ENCODE assay signal across 26 cellular contexts in the genomic region with DNA sequence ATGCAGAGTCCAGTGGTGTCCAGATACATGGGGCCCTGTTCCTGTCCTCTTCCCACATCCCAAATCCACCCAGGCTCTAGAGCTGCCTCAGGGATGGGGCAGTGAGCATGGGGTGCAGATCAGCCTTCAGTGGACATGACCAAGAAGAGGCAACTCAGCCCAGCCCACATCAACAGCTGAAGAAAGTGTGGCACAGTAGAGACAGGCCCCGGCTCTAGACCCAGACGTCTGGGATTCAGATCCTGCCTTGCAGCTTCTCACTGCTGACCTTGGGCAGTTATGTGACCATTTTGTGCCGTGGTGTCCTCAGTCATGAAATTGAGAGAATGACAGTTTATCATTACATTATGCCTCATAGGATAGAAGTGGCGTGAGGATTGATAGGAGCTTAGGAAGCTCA. TPM values are rescaled to one million over a fixed set of nuclear protein-coding genes. Genes with fewer than 3 reads are reported as not detected.
"Had no signal": no experiment of that assay in that cellular context is flagged by ENCODE, and none has a peak within 500 bp of the region (broad histone marks: within the 10 kb centered on the region; RNA-seq: fewer than 3 reads in every experiment).

No MANE protein-coding gene starts in this region.

- H3K36me3 Mint-ChIP-seq: stimulated activated memory B cell treated with anti-CD40 and anti-IgM and Interleukin-4, amounts not matched to agents 10 μg/mL and 1 μg/mL and 100 μg/mL, for 72 hours had no signal

- H3K27ac Mint-ChIP-seq: immature natural killer cell; stimulated activated memory B cell treated with anti-CD40 and anti-IgM and Interleukin-4, amounts not matched to agents 10 μg/mL and 1 μg/mL and 100 μg/mL, for 72 hours had no signal

- H3K4me1 ChIP-seq: heart left ventricle, lower lobe of right lung, parathyroid adenoma, psoas muscle, right lobe of liver, thyroid gland, transverse colon, upper lobe of left lung, vagina had no signal

- H3K27ac ChIP-seq: heart left ventricle, lower lobe of right lung, parathyroid adenoma, psoas muscle, right lobe of liver, thyroid gland, transverse colon, upper lobe of left lung, vagina had no signal

- H3K4me3 Mint-ChIP-seq: immature natural killer cell; naive thymus-derived CD8-positive, alpha-beta T cell; stimulated activated memory B cell treated with anti-CD40 and anti-IgM and Interleukin-4, amounts not matched to agents 10 μg/mL and 1 μg/mL and 100 μg/mL, for 72 hours; stimulated activated naive CD8-positive, alpha-beta T cell treated with anti-CD3 and anti-CD28 coated beads, Interleukin-15, amount 100 ng/mL, for 72 hours had no signal

- DNase-seq: heart left ventricle; hypothalamus; immature natural killer cell; lower lobe of right lung; mammary epithelial cell; mesenchymal stem cell; naive thymus-derived CD8-positive, alpha-beta T cell; psoas muscle; right lobe of liver; stimulated activated CD4-positive, alpha-beta T cell treated with anti-CD3 and anti-CD28 coated beads, Interleukin-1b, Interleukin-23, amount 100 ng/mL, for 48 hours; stimulated activated CD4-positive, alpha-beta T cell treated with anti-CD3 and anti-CD28 coated beads, Interleukin-2, amount 100 ng/mL, for 48 hours; stimulated activated CD4-positive, alpha-beta T cell treated with anti-CD3 and anti-CD28 coated beads, Interleukin-4, amount 100 ng/mL, for 4 hours; stimulated activated CD8-positive, alpha-beta memory T cell treated with anti-CD3 and anti-CD28 coated beads, Interleukin-4, amount 100 ng/mL, for 48 hours; stimulated activated naive CD4-positive, alpha-beta T cell treated with Interleukin-2 at 50 U/mL for 16 hours; stimulated activated naive CD8-positive, alpha-beta T cell treated with anti-CD3 and anti-CD28 coated beads, Interleukin-15, amount 100 ng/mL, for 72 hours; substantia nigra; thyroid gland; transverse colon; upper lobe of left lung had no signal

- H3K36me3 ChIP-seq: heart left ventricle, lower lobe of right lung, right lobe of liver, thyroid gland, transverse colon, upper lobe of left lung, vagina had no signal

- H3K9me3 ChIP-seq: psoas muscle, right lobe of liver, thyroid gland, transverse colon, vagina had no signal

- H3K4me3 ChIP-seq: heart left ventricle, lower lobe of right lung, psoas muscle, right lobe of liver, smooth muscle cell, thyroid gland, transverse colon, upper lobe of left lung, vagina had no signal

- H3K27me3 Mint-ChIP-seq: stimulated activated naive CD8-positive, alpha-beta T cell treated with anti-CD3 and anti-CD28 coated beads, Interleukin-15, amount 100 ng/mL, for 72 hours had no signal

- H2AFZ ChIP-seq: parathyroid adenoma had no signal

- H3K4me1 Mint-ChIP-seq: immature natural killer cell; stimulated activated memory B cell treated with anti-CD40 and anti-IgM and Interleukin-4, amounts not matched to agents 10 μg/mL and 1 μg/mL and 100 μg/mL, for 72 hours; stimulated activated naive CD8-positive, alpha-beta T cell treated with anti-CD3 and anti-CD28 coated beads, Interleukin-15, amount 100 ng/mL, for 72 hours had no signal

- H3K4me2 ChIP-seq: smooth muscle cell had no signal

- H3K79me2 ChIP-seq: parathyroid adenoma had no signal

- H3K9ac ChIP-seq: parathyroid adenoma had no signal

- ATAC-seq: heart left ventricle; left lobe of liver; lower lobe of right lung; naive thymus-derived CD8-positive, alpha-beta T cell; psoas muscle; right lobe of liver; stimulated activated memory B cell treated with anti-CD40 and anti-IgM and Interleukin-4, amounts not matched to agents 10 μg/mL and 1 μg/mL and 100 μg/mL, for 72 hours; stimulated activated naive CD8-positive, alpha-beta T cell treated with anti-CD3 and anti-CD28 coated beads, Interleukin-15, amount 100 ng/mL, for 72 hours had no signal

- H3K27me3 ChIP-seq: heart left ventricle, right lobe of liver, thyroid gland, transverse colon, upper lobe of left lung, vagina had no signal

RNA-seq across cellular contexts. Expression of a gene that starts 54.6 kb away (rescaled TPM):
- total RNA-seq: kidney epithelial cell, mammary epithelial cell, smooth muscle cell, urinary bladder had no signal
